In the genomic region with DNA sequence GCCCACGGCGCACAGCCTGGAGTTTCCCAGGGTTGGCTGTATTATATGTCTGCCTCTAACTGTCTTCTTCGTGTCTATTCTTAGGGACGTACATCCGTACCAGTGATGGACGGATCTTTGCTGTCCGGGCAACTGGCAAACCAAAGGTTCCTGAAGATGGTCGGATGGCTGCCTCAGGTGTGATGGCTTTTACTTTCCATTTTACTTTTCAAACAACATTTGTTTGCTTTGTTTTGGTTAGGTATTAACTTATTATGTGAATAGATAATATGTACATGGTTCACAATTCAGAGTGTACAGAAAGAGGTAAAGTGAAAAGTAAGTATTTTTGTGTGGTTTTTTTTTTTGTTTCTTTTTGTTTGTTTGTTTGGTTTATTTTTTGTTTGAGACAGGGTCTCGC, we compare ENCODE assay signal across 26 cellular contexts. TPM values are rescaled to one million over a fixed set of nuclear protein-coding genes. Genes with fewer than 3 reads are reported as not detected.
DNase-seq lines count a peak whose midpoint lies in the region; ATAC-seq and TF ChIP-seq lines count a peak whose summit lies in the region.
"Had no signal": no experiment of that assay in that cellular context is flagged by ENCODE, and none has a peak within 500 bp of the region (broad histone marks: within the 10 kb centered on the region; RNA-seq: fewer than 3 reads in every experiment).

No MANE protein-coding gene starts in this region.

- no peak overlapping the region for H3K4me3 Mint-ChIP-seq in activated B cell treated with CpG ODN at 0.5 μM for 24 hours
- no peak overlapping the region for H3K4me3 Mint-ChIP-seq in memory B cell
- H3K4me3 Mint-ChIP-seq: CD14-positive monocyte; CD4-positive, alpha-beta memory T cell; CD4-positive, CD25-positive, alpha-beta regulatory T cell; CD8-positive, alpha-beta memory T cell had no signal

- no peak overlapping the region for H3K9ac ChIP-seq in smooth muscle cell (ENCODE audit: low read depth)
- H3K9ac ChIP-seq: BLaER1 had no signal

- no peaks in the 10 kb centered on the region for H3K9me3 ChIP-seq in smooth muscle cell (replicated peaks; ENCODE audit: low read depth)
- H3K9me3 ChIP-seq: BE2C, BLaER1 had no signal

- POLR2A ChIA-PET in activated B cell treated with CpG ODN at 0.5 μM for 24 hours (lab: Charles Lee): no interaction called here

- intact Hi-C loops in activated B cell treated with CpG ODN at 0.5 μM for 24 hours (cut with micrococcal nuclease): no loop called here

- H3K9me3 Mint-ChIP-seq in activated B cell treated with CpG ODN at 0.5 μM for 24 hours: no peaks in the 10 kb centered on the region
- H3K9me3 Mint-ChIP-seq in memory B cell: no peaks in the 10 kb centered on the region
- H3K9me3 Mint-ChIP-seq: CD4-positive, alpha-beta memory T cell; CD4-positive, CD25-positive, alpha-beta regulatory T cell; CD8-positive, alpha-beta memory T cell had no signal

- H3K79me2 ChIP-seq in smooth muscle cell (ENCODE audit: low read depth): no peaks in the 10 kb centered on the region

- DNase-seq in activated B cell treated with CpG ODN at 0.5 μM for 24 hours (no peak), left lobe of liver (ENCODE audit: low spot score) (no peak), memory B cell (ENCODE audit: low spot score in 2 of 2) (no peak), smooth muscle cell (lab: John Stamatoyannopoulos, UW; ENCODE audit: unreplicated experiment) (no peak), NCI-H187 (lab: John Stamatoyannopoulos, UW) (no peak)
- DNase-seq: 8988T; ACHN; BE2C; C1 segment of cervical spinal cord; CD4-positive, alpha-beta memory T cell; CD4-positive, CD25-positive, alpha-beta regulatory T cell; CD8-positive, alpha-beta memory T cell; COR-L47; DMS 273 treated with DMSO at 0.1 percent for 48 hours; DMS153; DMS53; DMS79; DND-41; EL; GDM1 had no signal

- no peak overlapping the region for H3K4me2 ChIP-seq in smooth muscle cell
- H3K4me2 ChIP-seq: BLaER1 had no signal

- CTCF ChIA-PET in activated B cell treated with CpG ODN at 0.5 μM for 24 hours (lab: Charles Lee): no interaction called here

- H3K36me3 Mint-ChIP-seq in activated B cell treated with CpG ODN at 0.5 μM for 24 hours (ENCODE audit: low read depth): peaks cover 77% of the 10 kb centered on the region
- peaks cover 36% of the 10 kb centered on the region for H3K36me3 Mint-ChIP-seq in memory B cell

- H3K27ac Mint-ChIP-seq in activated B cell treated with CpG ODN at 0.5 μM for 24 hours (peak overlapping the region; percentile 30), memory B cell (peak overlapping the region; percentile 11)
- H3K27ac Mint-ChIP-seq: CD4-positive, alpha-beta memory T cell; CD4-positive, CD25-positive, alpha-beta regulatory T cell had no signal

- no peak overlapping the region for H3K27ac ChIP-seq in smooth muscle cell (ENCODE audit: low read depth)
- H3K27ac ChIP-seq: BLaER1 had no signal

- peaks cover 16% of the 10 kb centered on the region for H3K36me3 ChIP-seq in smooth muscle cell (ENCODE audit: low read depth)
- H3K36me3 ChIP-seq: BE2C had no signal

- TF ChIP-seq CTCF in activated B cell treated with CpG ODN at 0.5 μM for 24 hours (IDR thresholded peaks at IDR 0.05): no peak
- TF ChIP-seq CTCF in smooth muscle cell (IDR thresholded peaks at IDR 0.05; ENCODE audit: borderline replicate concordance, insufficient read depth, poor library complexity, severe bottlenecking): no peak

- H3K27me3 Mint-ChIP-seq in activated B cell treated with CpG ODN at 0.5 μM for 24 hours (no peaks in the 10 kb centered on the region), memory B cell (no peaks in the 10 kb centered on the region)
- H3K27me3 Mint-ChIP-seq: CD4-positive, alpha-beta memory T cell; CD4-positive, CD25-positive, alpha-beta regulatory T cell; CD8-positive, alpha-beta memory T cell had no signal

- H3K27me3 ChIP-seq in smooth muscle cell (ENCODE audit: low read depth): no peaks in the 10 kb centered on the region
- H3K27me3 ChIP-seq: BE2C, BLaER1 had no signal

- 97% methylated on average over 9 of the region's 9 CpGs for WGBS in smooth muscle cell (ENCODE audit: low lambda C conversion rate)

- H3K4me3 ChIP-seq in smooth muscle cell: no peak overlapping the region
- H3K4me3 ChIP-seq: BLaER1, GM12878 had no signal

- H3K4me1 Mint-ChIP-seq in activated B cell treated with CpG ODN at 0.5 μM for 24 hours (no peaks in the 10 kb centered on the region), memory B cell (no peaks in the 10 kb centered on the region)
- H3K4me1 Mint-ChIP-seq: CD4-positive, alpha-beta memory T cell; CD8-positive, alpha-beta memory T cell had no signal

- ATAC-seq in activated B cell treated with CpG ODN at 0.5 μM for 24 hours (ENCODE audit: low read depth): no peak
- ATAC-seq in left lobe of liver: peak; percentile 68
- ATAC-seq in memory B cell (ENCODE audit: low read depth): no peak
- ATAC-seq: GM12878 had no signal

- no peak overlapping the region for H2AFZ ChIP-seq in smooth muscle cell (ENCODE audit: low read depth)

- H4K20me1 ChIP-seq in smooth muscle cell (ENCODE audit: low read depth): no peaks in the 10 kb centered on the region

- no peaks in the 10 kb centered on the region for H3K4me1 ChIP-seq in smooth muscle cell (ENCODE audit: low read depth)
- H3K4me1 ChIP-seq: BE2C, BLaER1 had no signal

- H3F3A ChIP-seq in smooth muscle cell (ENCODE audit: low read depth): no peaks in the 10 kb centered on the region

RNA-seq across cellular contexts. Expression of a gene that starts 11.1 kb away (rescaled TPM):
- 24.1 and 24.4 TPM in 2 replicates for total RNA-seq in activated B cell treated with CpG ODN at 0.5 μM for 24 hours
- 39.2 TPM for total RNA-seq in left lobe of liver
- total RNA-seq in smooth muscle cell: 33.4 and 41.0 TPM in 2 replicates
- polyA plus RNA-seq in smooth muscle cell: 39.8 and 51.6 TPM in 2 replicates

RNA-seq across cellular contexts. Expression of a gene that starts 46.9 kb away (rescaled TPM):
- total RNA-seq in activated B cell treated with CpG ODN at 0.5 μM for 24 hours (0.58 and 1.4 TPM in 2 replicates), left lobe of liver (0.05 TPM), smooth muscle cell (0.63 TPM in 1 of 2 replicates, not detected in the other)
- 0.40 and 0.65 TPM in 2 replicates for polyA plus RNA-seq in smooth muscle cell
- total RNA-seq: Daoy, G401 had no signal
- polyA plus RNA-seq: AG04450, CD14-positive monocyte had no signal
